Comparison of ENCODE assay signal across 22 cellular contexts in genomic region chrX:69197690-69198089, GRCh38. TPM values are rescaled to one million over a fixed set of nuclear protein-coding genes. Genes with fewer than 3 reads are reported as not detected.
DNase-seq lines count a peak whose midpoint lies in the region; ATAC-seq and TF ChIP-seq lines count a peak whose summit lies in the region.
"Had no signal": no experiment of that assay in that cellular context is flagged by ENCODE, and none has a peak within 500 bp of the region (broad histone marks: within the 10 kb centered on the region; RNA-seq: fewer than 3 reads in every experiment).

No MANE protein-coding gene starts in this region.

- H3K4me1 Mint-ChIP-seq in glutamatergic neuron (ENCODE audit: low read depth, unreplicated experiment) (peaks cover 6% of the 10 kb centered on the region), chondrocyte (ENCODE audit: low read depth) (no peaks in the 10 kb centered on the region)

- no peak for ATAC-seq in GM18870 (IDR thresholded peaks at IDR 0.05; ENCODE audit: unreplicated experiment)
- ATAC-seq: A549 had no signal

- H3K4me3 Mint-ChIP-seq in glutamatergic neuron (ENCODE audit: unreplicated experiment) (no peak overlapping the region), chondrocyte (ENCODE audit: unreplicated experiment) (no peak overlapping the region)
- H3K4me3 Mint-ChIP-seq: CD4-positive, alpha-beta memory T cell; HFFc6 had no signal

- H3K27ac Mint-ChIP-seq in glutamatergic neuron (ENCODE audit: unreplicated experiment) (no peak overlapping the region), chondrocyte (ENCODE audit: unreplicated experiment) (no peak overlapping the region)
- H3K27ac Mint-ChIP-seq: CD4-positive, alpha-beta memory T cell; HFFc6 had no signal

- no peaks in the 10 kb centered on the region for H3K36me3 ChIP-seq in BE2C
- H3K36me3 ChIP-seq: HAP-1 had no signal

- no peak overlapping the region for H3K27ac ChIP-seq in substantia nigra (ENCODE audit: low read depth, low read length, poor library complexity, severe bottlenecking)
- H3K27ac ChIP-seq: A549 had no signal

- H3K36me3 Mint-ChIP-seq in glutamatergic neuron (ENCODE audit: unreplicated experiment) (no peaks in the 10 kb centered on the region), chondrocyte (ENCODE audit: low read depth) (no peaks in the 10 kb centered on the region)
- H3K36me3 Mint-ChIP-seq: CD4-positive, alpha-beta memory T cell had no signal

- no peaks in the 10 kb centered on the region for H3K9me3 ChIP-seq in BE2C
- H3K9me3 ChIP-seq: A549, HAP-1 had no signal

- TF ChIP-seq CTCF in BE2C (IDR thresholded peaks at IDR 0.05; ENCODE audit: low read depth, low read length) (no peak), glutamatergic neuron (IDR thresholded peaks at IDR 0.05; ENCODE audit: partially characterized antibody, unreplicated experiment) (no peak), chondrocyte (IDR thresholded peaks at IDR 0.05) (no peak)

- H3K27me3 Mint-ChIP-seq in glutamatergic neuron (ENCODE audit: unreplicated experiment) = no peaks in the 10 kb centered on the region
- H3K27me3 Mint-ChIP-seq in chondrocyte (ENCODE audit: low read depth) = no peaks in the 10 kb centered on the region
- H3K27me3 Mint-ChIP-seq: CD4-positive, alpha-beta memory T cell had no signal

- no peak overlapping the region for H3K4me3 ChIP-seq in BE2C (ENCODE audit: low read depth, low read length)
- H3K4me3 ChIP-seq: A549, HAP-1 had no signal

- peaks cover 2% of the 10 kb centered on the region for H3K9me3 Mint-ChIP-seq in glutamatergic neuron (ENCODE audit: unreplicated experiment)
- peaks cover 6% of the 10 kb centered on the region for H3K9me3 Mint-ChIP-seq in chondrocyte (ENCODE audit: low read depth)
- H3K9me3 Mint-ChIP-seq: CD4-positive, alpha-beta memory T cell; HFFc6 had no signal

- H3K27me3 ChIP-seq in BE2C = no peaks in the 10 kb centered on the region

- peaks cover 7% of the 10 kb centered on the region for H3K4me1 ChIP-seq in BE2C
- H3K4me1 ChIP-seq: A549, HAP-1 had no signal

- DNase-seq in BE2C (peak; percentile 52), DMS 273 treated with DMSO at 0.1 percent for 48 hours (lab: John Stamatoyannopoulos, UW) (peak; percentile 45), SK-N-DZ (ENCODE audit: low spot score) (peak; percentile 28), glutamatergic neuron (peak; percentile 48), substantia nigra (lab: John Stamatoyannopoulos, UW) (no peak), superior temporal gyrus (ENCODE audit: extremely low spot score) (no peak), chondrocyte (ENCODE audit: low spot score) (no peak)
- DNase-seq: 8988T; ACHN; AML-193; C1 segment of cervical spinal cord; Calu3; CD4-positive, alpha-beta memory T cell; COR-L47; DMS79; EL; GF-D8; GOT3; HFFc6 had no signal

RNA-seq across cellular contexts. Expression of gene PJA1, which starts 32.4 kb away (rescaled TPM):
- 74.6 TPM for polyA plus RNA-seq in BE2C (2012; ENCODE audit: insufficient read depth, insufficient read length, low read depth)
- 47.4 and 49.9 TPM in 2 replicates for polyA plus RNA-seq in SK-N-DZ (2014; cell fraction: cytosol; rRNA removed)
- 25.6 and 28.6 TPM in 2 replicates for polyA plus RNA-seq in SK-N-DZ (2014; cell fraction: nucleus; rRNA removed)
- total RNA-seq in glutamatergic neuron (ENCODE audit: unreplicated experiment) = 54.9 TPM
- total RNA-seq in chondrocyte = 20.7 to 34.8 TPM (median 30.1 TPM) in 3 replicates

Comparison
In these comparisons a context has a peak if more than half of its experiments do, and no peak if none do; other contexts are left out.
1. DNase-seq: peak in BE2C (single experiment), DMS 273 treated with DMSO at 0.1 percent for 48 hours (single experiment), SK-N-DZ (single experiment) and glutamatergic neuron (single experiment); none in substantia nigra (0 of 49), superior temporal gyrus (single experiment) and chondrocyte (single experiment).